13 cellular contexts compared by ENCODE assay signal in the genomic region with DNA sequence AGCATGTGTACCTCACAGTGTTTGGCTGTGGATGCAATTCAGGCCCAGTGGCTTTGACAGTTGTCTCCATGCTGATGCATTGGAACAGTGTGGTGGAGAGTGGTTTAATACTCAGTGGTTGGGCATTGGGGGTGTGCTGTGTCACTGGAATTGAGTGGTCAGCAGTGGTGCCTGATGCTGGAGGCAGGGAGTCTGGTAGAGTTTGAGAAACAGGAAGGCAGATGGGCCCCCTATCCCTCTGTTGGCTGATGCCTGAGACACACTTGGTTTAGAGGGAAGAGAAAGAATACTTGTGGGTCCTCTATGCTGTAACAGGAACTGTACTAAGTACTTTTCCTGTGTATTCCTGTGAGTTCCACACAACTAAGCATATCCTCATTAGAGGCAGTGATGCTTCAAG. TPM values are rescaled to one million over a fixed set of nuclear protein-coding genes. Genes with fewer than 3 reads are reported as not detected.
A peak's percentile ranks its signal among the peaks of the same experiment; 100 is the strongest.
DNase-seq lines count a peak whose midpoint lies in the region; ATAC-seq and TF ChIP-seq lines count a peak whose summit lies in the region.
"Had no signal": no experiment of that assay in that cellular context is flagged by ENCODE, and none has a peak within 500 bp of the region (broad histone marks: within the 10 kb centered on the region; RNA-seq: fewer than 3 reads in every experiment).

No MANE protein-coding gene starts in this region.

- peak in 1 of 2 donors; percentile 4 for ATAC-seq in CD4-positive, CD25-positive, alpha-beta regulatory T cell (ENCODE audit: low read depth in 2 of 2)
- ATAC-seq in HG02642 (IDR thresholded peaks at IDR 0.05; ENCODE audit: poor library complexity, unreplicated experiment): no peak

- TF ChIP-seq CTCF in parathyroid adenoma (IDR thresholded peaks at IDR 0.05): no peak

- intact Hi-C loops in dendritic cell treated with granulocyte-macrophage colony-stimulating factor and Interleukin-4, amounts not matched to agents 40 ng/mL and 50 ng/mL, for 4 days (cut with micrococcal nuclease): loop anchor here (1.0 to 5.0 kb wide), 4 partner anchors 8 to 89 kb away; no protein-coding TSS in a partner anchor

- H2AFZ ChIP-seq in parathyroid adenoma: no peak overlapping the region

- peak overlapping the region; percentile 78 for H3K27ac ChIP-seq in CD4-positive, CD25-positive, alpha-beta regulatory T cell (ENCODE audit: insufficient read depth, low read length, poor library complexity, severe bottlenecking)
- H3K27ac ChIP-seq in parathyroid adenoma: peak overlapping the region; percentile 3
- H3K27ac ChIP-seq: KMS-11, suprapubic skin had no signal

- H3K9ac ChIP-seq in parathyroid adenoma: no peak overlapping the region
- H3K9ac ChIP-seq: KMS-11 had no signal

- peak overlapping the region; percentile 77 to 92 (median 88) for H3K27ac Mint-ChIP-seq in CD4-positive, CD25-positive, alpha-beta regulatory T cell
- H3K27ac Mint-ChIP-seq in dendritic cell treated with granulocyte-macrophage colony-stimulating factor and Interleukin-4, amounts not matched to agents 40 ng/mL and 50 ng/mL, for 4 days: peak overlapping the region; percentile 90

- H3K4me1 ChIP-seq in CD4-positive, CD25-positive, alpha-beta regulatory T cell (ENCODE audit: control insufficient read depth, insufficient read depth, low read length, poor library complexity, severe bottlenecking): peaks cover 31% of the 10 kb centered on the region
- H3K4me1 ChIP-seq in parathyroid adenoma: peaks cover 14% of the 10 kb centered on the region

- H3K36me3 Mint-ChIP-seq in CD4-positive, CD25-positive, alpha-beta regulatory T cell: no peaks in the 10 kb centered on the region
- peaks cover 4% of the 10 kb centered on the region for H3K36me3 Mint-ChIP-seq in dendritic cell treated with granulocyte-macrophage colony-stimulating factor and Interleukin-4, amounts not matched to agents 40 ng/mL and 50 ng/mL, for 4 days (ENCODE audit: low read depth)

- no peaks in the 10 kb centered on the region for H3K27me3 ChIP-seq in CD4-positive, CD25-positive, alpha-beta regulatory T cell (ENCODE audit: control insufficient read depth, insufficient read depth, low read length)
- H3K27me3 ChIP-seq in parathyroid adenoma (ENCODE audit: control insufficient read depth, insufficient read depth, low read length): no peaks in the 10 kb centered on the region
- H3K27me3 ChIP-seq: right lobe of liver, suprapubic skin had no signal

- no peaks in the 10 kb centered on the region for H3K79me2 ChIP-seq in parathyroid adenoma

- H3K36me3 ChIP-seq in CD4-positive, CD25-positive, alpha-beta regulatory T cell (ENCODE audit: control insufficient read depth, insufficient read depth, low read length): no peaks in the 10 kb centered on the region
- H3K36me3 ChIP-seq in parathyroid adenoma (ENCODE audit: control insufficient read depth, insufficient read depth, low read length): no peaks in the 10 kb centered on the region
- H3K36me3 ChIP-seq: right lobe of liver, suprapubic skin had no signal

- H3K4me1 Mint-ChIP-seq in CD4-positive, CD25-positive, alpha-beta regulatory T cell: peaks cover 20 to 48% (median 35%) of the 10 kb centered on the region in 4 donors
- H3K4me1 Mint-ChIP-seq in dendritic cell treated with granulocyte-macrophage colony-stimulating factor and Interleukin-4, amounts not matched to agents 40 ng/mL and 50 ng/mL, for 4 days (ENCODE audit: low read depth): peaks cover 79% of the 10 kb centered on the region

- H3K9me3 Mint-ChIP-seq in CD4-positive, CD25-positive, alpha-beta regulatory T cell: no peaks in the 10 kb centered on the region
- peaks cover 1% of the 10 kb centered on the region for H3K9me3 Mint-ChIP-seq in dendritic cell treated with granulocyte-macrophage colony-stimulating factor and Interleukin-4, amounts not matched to agents 40 ng/mL and 50 ng/mL, for 4 days

- no peak overlapping the region for H3K4me2 ChIP-seq in parathyroid adenoma (ENCODE audit: low read length)
- H3K4me2 ChIP-seq: KMS-11 had no signal

- H3K9me3 ChIP-seq in CD4-positive, CD25-positive, alpha-beta regulatory T cell (ENCODE audit: control insufficient read depth in 2 of 2, low read length in 2 of 2): no peaks in the 10 kb centered on the region
- no peaks in the 10 kb centered on the region for H3K9me3 ChIP-seq in parathyroid adenoma (ENCODE audit: control insufficient read depth, low read length)
- H3K9me3 ChIP-seq: right lobe of liver, suprapubic skin had no signal

- no peak for DNase-seq in CD4-positive, CD25-positive, alpha-beta regulatory T cell
- peak; percentile 62 for DNase-seq in M059J (ENCODE audit: low read depth)
- DNase-seq in NCI-H510A (lab: John Stamatoyannopoulos, UW): no peak
- no peak for DNase-seq in AG20443 (ENCODE audit: low spot score)
- DNase-seq in activated gamma-delta T cell treated with Interleukin-2 at 50 U/mL for 16 hours: no peak
- DNase-seq: activated CD8-positive, alpha-beta memory T cell treated with anti-CD3 and anti-CD28 coated beads, Interleukin-2, amount 50 U/mL, for 48 hours; DMS153 had no signal

- no peak overlapping the region for H3K4me3 Mint-ChIP-seq in CD4-positive, CD25-positive, alpha-beta regulatory T cell
- no peak overlapping the region for H3K4me3 Mint-ChIP-seq in dendritic cell treated with granulocyte-macrophage colony-stimulating factor and Interleukin-4, amounts not matched to agents 40 ng/mL and 50 ng/mL, for 4 days

- H3K4me3 ChIP-seq in CD4-positive, CD25-positive, alpha-beta regulatory T cell (ENCODE audit: low read depth, low read length): peak overlapping the region; percentile 32
- no peak overlapping the region for H3K4me3 ChIP-seq in parathyroid adenoma (ENCODE audit: low read depth, low read length)
- H3K4me3 ChIP-seq: right lobe of liver, suprapubic skin had no signal

- no peaks in the 10 kb centered on the region for H3K27me3 Mint-ChIP-seq in CD4-positive, CD25-positive, alpha-beta regulatory T cell
- H3K27me3 Mint-ChIP-seq in dendritic cell treated with granulocyte-macrophage colony-stimulating factor and Interleukin-4, amounts not matched to agents 40 ng/mL and 50 ng/mL, for 4 days: no peaks in the 10 kb centered on the region

RNA-seq across cellular contexts. Expression of gene EEPD1, which starts 55.4 kb away (rescaled TPM):
- 9.2 TPM for total RNA-seq in CD4-positive, CD25-positive, alpha-beta regulatory T cell
- polyA plus RNA-seq in CD4-positive, CD25-positive, alpha-beta regulatory T cell: 10 to 100 TPM; 10.6 to 24.4 (median 16.4) TPM
- total RNA-seq in M059J (2014; rRNA removed; shearing (Covaris generic)): 12.3 and 24.3 TPM in 2 replicates
